ENCODE assay signal across 2 cellular contexts in genomic region chr11:108092134-108092533, GRCh38.
TF ChIP-seq lines count a peak whose summit lies in the region.

No MANE protein-coding gene starts in this region.

TF ChIP-seq in HepG2, 621 proteins besides CTCF, POLR2A, EP300 and RAD21:
- TF ChIP-seq MAFK (conservative IDR thresholded peaks at IDR 0.05 in 1 of 2, IDR thresholded peaks at IDR 0.05 in 1 of 2; ENCODE audit: low read length in 2 of 2): peak; percentile 67 to 76
- no peak for TF ChIP-seq SPEN (CRISPR knock-in tag; IDR thresholded peaks at IDR 0.05; ENCODE audit: low read depth)
- peak; percentile 57 for TF ChIP-seq MAFF (IDR thresholded peaks at IDR 0.05; ENCODE audit: low read depth, low read length)

TF ChIP-seq in IMR-90, 13 proteins besides CTCF, POLR2A, EP300 and RAD21:
- peak; percentile 53 for TF ChIP-seq MAFK (IDR thresholded peaks at IDR 0.05; ENCODE audit: low read depth, low read length)
- no peak for TF ChIP-seq SMC3 (IDR thresholded peaks at IDR 0.05; ENCODE audit: low read depth, low read length)
